9 cellular contexts compared by ENCODE assay signal in the genomic region with DNA sequence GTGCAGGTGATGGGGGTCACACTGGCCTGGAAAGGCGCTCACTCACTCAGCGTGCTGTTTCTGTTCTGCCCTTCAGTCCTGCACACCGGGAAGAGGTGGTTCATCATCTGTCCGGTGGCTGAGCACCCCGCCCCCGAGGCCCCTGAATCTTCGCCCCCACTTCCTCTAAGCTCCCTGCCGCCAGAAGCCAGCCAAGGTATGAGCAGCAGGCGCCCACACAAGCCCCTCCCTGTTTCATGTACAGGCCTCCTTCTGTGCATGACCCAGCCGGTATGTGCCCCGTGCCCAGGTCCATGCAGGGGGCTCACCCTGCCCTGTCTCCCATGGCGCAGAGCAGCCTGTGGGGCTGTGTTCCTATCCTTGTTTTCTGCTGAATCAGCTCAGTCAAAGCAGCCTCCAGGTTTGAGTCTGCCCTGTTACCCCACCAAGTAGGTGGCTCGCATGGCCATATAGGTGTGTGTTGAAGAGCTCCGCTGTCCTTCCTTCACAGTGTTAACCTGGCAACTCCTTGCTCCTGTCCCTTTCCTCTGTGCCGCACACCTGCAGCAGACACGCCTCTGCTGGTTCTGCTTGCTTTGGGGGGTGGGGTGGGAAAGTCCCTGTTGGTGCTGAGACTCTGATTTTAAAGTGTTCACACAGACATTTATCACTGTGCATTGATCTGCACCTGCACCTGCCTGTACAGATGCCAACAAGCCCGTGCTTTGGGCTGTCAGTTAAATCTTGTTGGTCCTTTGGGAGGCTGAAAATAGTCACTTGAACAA.
DNase-seq lines count a peak whose midpoint lies in the region; ATAC-seq and TF ChIP-seq lines count a peak whose summit lies in the region.
"Had no signal": no experiment of that assay in that cellular context is flagged by ENCODE, and none has a peak within 500 bp of the region (broad histone marks: within the 10 kb centered on the region; RNA-seq: fewer than 3 reads in every experiment).

No MANE protein-coding gene starts in this region.

- H3K9me3 ChIP-seq in BE2C = no peaks in the 10 kb centered on the region

- H3K36me3 ChIP-seq in H7 (replicated peaks; ENCODE audit: control insufficient read depth, insufficient read depth, low read length) (peaks cover 6% of the 10 kb centered on the region; the same call in 1 of the 2 replicates), BE2C (no peaks in the 10 kb centered on the region)

- peak; percentile 76 for ATAC-seq in activated naive CD8-positive, alpha-beta T cell treated with anti-CD3 and anti-CD28 coated beads, Interleukin-2, amount 10 ng/mL, durations not matched to agents 7 days and 5 days (ENCODE audit: low read depth)
- ATAC-seq in stimulated activated naive CD8-positive, alpha-beta T cell treated with anti-CD3 and anti-CD28 coated beads, Interleukin-15, Interleukin-2, amounts not matched to agents 100 U/mL and 50 U/mL, for 24 hours = peak; percentile 48
- ATAC-seq in GM18502 (IDR thresholded peaks at IDR 0.05; ENCODE audit: poor library complexity, unreplicated experiment) = no peak

- H3K4me1 ChIP-seq in BE2C = no peaks in the 10 kb centered on the region

- no peak for TF ChIP-seq CTCF in BE2C (IDR thresholded peaks at IDR 0.05; ENCODE audit: low read depth, low read length)

- DNase-seq in H7 (peak; percentile 36), NCI-H69 (lab: John Stamatoyannopoulos, UW) (peak; percentile 90), BE2C (no peak), hypothalamus (lab: John Stamatoyannopoulos, UW) (no peak), NCI-H524 (lab: John Stamatoyannopoulos, UW) (no peak)
- DNase-seq in activated naive CD8-positive, alpha-beta T cell treated with anti-CD3 and anti-CD28 coated beads, Interleukin-2, amount 10 ng/mL, durations not matched to agents 7 days and 5 days = peak; percentile 36
- peak; percentile 29 for DNase-seq in stimulated activated naive CD8-positive, alpha-beta T cell treated with anti-CD3 and anti-CD28 coated beads, Interleukin-15, Interleukin-2, amounts not matched to agents 100 U/mL and 50 U/mL, for 24 hours
- DNase-seq: SIG-M5 had no signal

- H3K4me3 ChIP-seq in H7 (ENCODE audit: insufficient read depth, low read depth, low read length) = no peak overlapping the region
- no peak overlapping the region for H3K4me3 ChIP-seq in BE2C (ENCODE audit: low read depth, low read length)

- H3K27ac Mint-ChIP-seq in activated naive CD8-positive, alpha-beta T cell treated with anti-CD3 and anti-CD28 coated beads, Interleukin-2, amount 10 ng/mL, durations not matched to agents 7 days and 5 days = no peak overlapping the region

- POLR2A ChIA-PET in activated naive CD8-positive, alpha-beta T cell treated with anti-CD3 and anti-CD28 coated beads, Interleukin-2, amount 10 ng/mL, durations not matched to agents 7 days and 5 days (lab: Charles Lee) = no interaction called here

- peaks cover 11% of the 10 kb centered on the region for H3K4me1 Mint-ChIP-seq in activated naive CD8-positive, alpha-beta T cell treated with anti-CD3 and anti-CD28 coated beads, Interleukin-2, amount 10 ng/mL, durations not matched to agents 7 days and 5 days

- H3K27me3 ChIP-seq in H7 (ENCODE audit: control insufficient read depth, insufficient read depth, low read length) (no peaks in the 10 kb centered on the region), BE2C (no peaks in the 10 kb centered on the region)

- H3K4me3 Mint-ChIP-seq in activated naive CD8-positive, alpha-beta T cell treated with anti-CD3 and anti-CD28 coated beads, Interleukin-2, amount 10 ng/mL, durations not matched to agents 7 days and 5 days = peak overlapping the region; percentile 25

- no peaks in the 10 kb centered on the region for H3K36me3 Mint-ChIP-seq in activated naive CD8-positive, alpha-beta T cell treated with anti-CD3 and anti-CD28 coated beads, Interleukin-2, amount 10 ng/mL, durations not matched to agents 7 days and 5 days

- H3K27me3 Mint-ChIP-seq in activated naive CD8-positive, alpha-beta T cell treated with anti-CD3 and anti-CD28 coated beads, Interleukin-2, amount 10 ng/mL, durations not matched to agents 7 days and 5 days = peaks cover 25% of the 10 kb centered on the region

- H3K9me3 Mint-ChIP-seq in activated naive CD8-positive, alpha-beta T cell treated with anti-CD3 and anti-CD28 coated beads, Interleukin-2, amount 10 ng/mL, durations not matched to agents 7 days and 5 days = peaks cover 9% of the 10 kb centered on the region

Comparison
In these comparisons a context has a peak if more than half of its experiments do, and no peak if none do; other contexts are left out.
1. DNase-seq: peak in H7 (single experiment), NCI-H69 (single experiment), activated naive CD8-positive, alpha-beta T cell treated with anti-CD3 and anti-CD28 coated beads, Interleukin-2, amount 10 ng/mL, durations not matched to agents 7 days and 5 days (single experiment) and stimulated activated naive CD8-positive, alpha-beta T cell treated with anti-CD3 and anti-CD28 coated beads, Interleukin-15, Interleukin-2, amounts not matched to agents 100 U/mL and 50 U/mL, for 24 hours (single experiment); none in BE2C (single experiment), hypothalamus (0 of 51) and NCI-H524 (0 of 2).